In genomic region chr2:44546469-44547127, GRCh38 we compare ENCODE assay signal across 3 cellular contexts.
TF ChIP-seq lines count a peak whose summit lies in the region.

No MANE protein-coding gene starts in this region.

TF ChIP-seq in liver, 16 proteins besides CTCF, POLR2A, EP300 and RAD21 (continued from another document):
- TF ChIP-seq GABPA (IDR thresholded peaks at IDR 0.05 in 1 of 2, conservative IDR thresholded peaks at IDR 0.05 in 1 of 2) = no peak
- TF ChIP-seq YY1 (IDR thresholded peaks at IDR 0.05) = no peak
- peak; percentile 29 for TF ChIP-seq SP1 (IDR thresholded peaks at IDR 0.05)
- TF ChIP-seq HNF4A (conservative IDR thresholded peaks at IDR 0.05) = peak; percentile 16 to 19
TF ChIP-seq in liver: peak in this region for 2.

TF ChIP-seq in HepG2, 621 proteins besides CTCF, POLR2A, EP300 and RAD21 (continued from another document):
- TF ChIP-seq HNF1A (IDR thresholded peaks at IDR 0.05; ENCODE audit: low read depth) (no peak), HNF1A (CRISPR knock-in tag; IDR thresholded peaks at IDR 0.05; ENCODE audit: borderline replicate concordance) (no peak), HNRNPLL (IDR thresholded peaks at IDR 0.05; ENCODE audit: low read depth, low read length, poor library complexity, severe bottlenecking) (no peak), ZNF12 (CRISPR knock-in tag; IDR thresholded peaks at IDR 0.05) (no peak), KDM5A (IDR thresholded peaks at IDR 0.05; ENCODE audit: borderline replicate concordance, low read length) (no peak), ZNF747 (CRISPR knock-in tag; IDR thresholded peaks at IDR 0.05; ENCODE audit: borderline replicate concordance) (no peak), ZFAT (CRISPR knock-in tag; conservative IDR thresholded peaks at IDR 0.05) (no peak), PHF5A (CRISPR knock-in tag; IDR thresholded peaks at IDR 0.05; ENCODE audit: low read depth, unreplicated experiment) (no peak), SOX13 (IDR thresholded peaks at IDR 0.05) (no peak), SOX13 (CRISPR knock-in tag; conservative IDR thresholded peaks at IDR 0.05 in 1 of 2, IDR thresholded peaks at IDR 0.05 in 1 of 2) (no peak), ARID4A (CRISPR knock-in tag; IDR thresholded peaks at IDR 0.05; ENCODE audit: borderline replicate concordance) (no peak), HOXA3 (CRISPR knock-in tag; IDR thresholded peaks at IDR 0.05) (no peak)

TF ChIP-seq in WTC11, 78 proteins besides CTCF, POLR2A, EP300 and RAD21 (continued from another document):
- no peak for TF ChIP-seq PRRX2 (CRISPR knock-in tag; IDR thresholded peaks at IDR 0.05)
- TF ChIP-seq MAX (CRISPR knock-in tag; IDR thresholded peaks at IDR 0.05) = no peak
- no peak for TF ChIP-seq ZNF396 (CRISPR knock-in tag; IDR thresholded peaks at IDR 0.05; ENCODE audit: borderline replicate concordance)
- no peak for TF ChIP-seq ZNF263 (CRISPR knock-in tag; IDR thresholded peaks at IDR 0.05; ENCODE audit: low read depth)
- no peak for TF ChIP-seq NFE2L1 (CRISPR knock-in tag; IDR thresholded peaks at IDR 0.05)
- no peak for TF ChIP-seq ELF4 (CRISPR knock-in tag; IDR thresholded peaks at IDR 0.05; ENCODE audit: low read depth)
- no peak for TF ChIP-seq RELA (CRISPR knock-in tag; IDR thresholded peaks at IDR 0.05; ENCODE audit: borderline replicate concordance)
- TF ChIP-seq NFATC4 (CRISPR knock-in tag; IDR thresholded peaks at IDR 0.05) = no peak
- no peak for TF ChIP-seq GRHL2 (CRISPR knock-in tag; IDR thresholded peaks at IDR 0.05; ENCODE audit: insufficient replicate concordance, severe bottlenecking)
- TF ChIP-seq ERG (CRISPR knock-in tag; IDR thresholded peaks at IDR 0.05) = no peak
- TF ChIP-seq FOXP4 (CRISPR knock-in tag; IDR thresholded peaks at IDR 0.05) = no peak
- TF ChIP-seq AFF4 (CRISPR knock-in tag; IDR thresholded peaks at IDR 0.05; ENCODE audit: borderline replicate concordance) = no peak
- no peak for TF ChIP-seq HMGA2 (CRISPR knock-in tag; IDR thresholded peaks at IDR 0.05)
- no peak for TF ChIP-seq ZBTB43 (CRISPR knock-in tag; IDR thresholded peaks at IDR 0.05)
- TF ChIP-seq SMAD3 (CRISPR knock-in tag; IDR thresholded peaks at IDR 0.05; ENCODE audit: borderline replicate concordance) = no peak
- TF ChIP-seq FOXP1 (CRISPR knock-in tag; IDR thresholded peaks at IDR 0.05; ENCODE audit: borderline replicate concordance) = no peak
